16 cellular contexts compared by ENCODE assay signal in genomic region chr11:66324626-66325025, GRCh38. TPM values are rescaled to one million over a fixed set of nuclear protein-coding genes. Genes with fewer than 3 reads are reported as not detected.
DNase-seq lines count a peak whose midpoint lies in the region; ATAC-seq, FAIRE-seq and TF ChIP-seq lines count a peak whose summit lies in the region.
"Had no signal": no experiment of that assay in that cellular context is flagged by ENCODE, and none has a peak within 500 bp of the region (broad histone marks: within the 10 kb centered on the region; RNA-seq: fewer than 3 reads in every experiment).

No MANE protein-coding gene starts in this region.

- H3K36me3 ChIP-seq in iPS-15b (ENCODE audit: control insufficient read depth, insufficient read depth, low read length) (no peaks in the 10 kb centered on the region), thymus (ENCODE audit: control insufficient read depth, insufficient read depth) (no peaks in the 10 kb centered on the region)
- H3K36me3 ChIP-seq: colonic mucosa, Peyer's patch had no signal

- no peak overlapping the region for H3K4me3 Mint-ChIP-seq in activated naive CD8-positive, alpha-beta T cell
- no peak overlapping the region for H3K4me3 Mint-ChIP-seq in activated naive CD8-positive, alpha-beta T cell treated with anti-CD3 and anti-CD28 coated beads for 36 hours
- H3K4me3 Mint-ChIP-seq in T-cell: peak overlapping the region in 1 of 3 donors; percentile 37

- H3K9me3 Mint-ChIP-seq in activated naive CD8-positive, alpha-beta T cell (ENCODE audit: low read depth): no peaks in the 10 kb centered on the region
- peaks cover 8% of the 10 kb centered on the region for H3K9me3 Mint-ChIP-seq in activated naive CD8-positive, alpha-beta T cell treated with anti-CD3 and anti-CD28 coated beads for 36 hours
- H3K9me3 Mint-ChIP-seq in T-cell: peaks cover 0 to 4% (median 0%) of the 10 kb centered on the region in 3 donors

- H3K9ac ChIP-seq in iPS-15b (ENCODE audit: low read depth, low read length): peak overlapping the region; percentile 37

- no peak for DNase-seq in activated naive CD8-positive, alpha-beta T cell treated with anti-CD3 and anti-CD28 coated beads for 36 hours
- DNase-seq in T-cell (no peak), D721Med (ENCODE audit: insufficient read length, low spot score) (no peak)
- no peak for DNase-seq in activated CD4-positive, alpha-beta T cell treated with anti-CD3 and anti-CD28 coated beads, Interleukin-2, amount 50 U/mL, for 4 hours
- DNase-seq: activated naive CD4-positive, alpha-beta T cell treated with anti-CD3 and anti-CD28 coated beads, Interleukin-2, amount 50 U/mL, for 16 hours; AML-193; colonic mucosa; NCI-H1092 treated with DMSO at 0.1 percent for 48 hours; NCI-H446 treated with DMSO at 0.1 percent for 48 hours; Peyer's patch; T-helper 9 cell had no signal

- WGBS in thymus: 94% methylated on average over 10 of the region's 10 CpGs

- H3K27ac ChIP-seq in thymus (ENCODE audit: low read depth): peak overlapping the region; percentile 37
- H3K27ac ChIP-seq: colonic mucosa had no signal

- no peaks in the 10 kb centered on the region for H3K9me3 ChIP-seq in iPS-15b (ENCODE audit: control insufficient read depth, insufficient read depth, low read length)
- H3K9me3 ChIP-seq in thymus (ENCODE audit: control insufficient read depth): no peaks in the 10 kb centered on the region
- H3K9me3 ChIP-seq: colonic mucosa, Peyer's patch had no signal

- ATAC-seq in T-cell (replicated peaks in 1 of 4): no peak
- ATAC-seq in GM21447 (IDR thresholded peaks at IDR 0.05; ENCODE audit: unreplicated experiment): no peak

- H3K4me3 ChIP-seq in iPS-15b (ENCODE audit: low read depth, low read length) (no peak overlapping the region), thymus (ENCODE audit: low read length) (no peak overlapping the region)
- H3K4me3 ChIP-seq: colonic mucosa, Peyer's patch had no signal

- H3K27me3 Mint-ChIP-seq in activated naive CD8-positive, alpha-beta T cell: no peaks in the 10 kb centered on the region
- no peaks in the 10 kb centered on the region for H3K27me3 Mint-ChIP-seq in activated naive CD8-positive, alpha-beta T cell treated with anti-CD3 and anti-CD28 coated beads for 36 hours
- no peaks in the 10 kb centered on the region for H3K27me3 Mint-ChIP-seq in T-cell

- H3K27ac Mint-ChIP-seq in activated naive CD8-positive, alpha-beta T cell: peak overlapping the region; percentile 51
- H3K27ac Mint-ChIP-seq in activated naive CD8-positive, alpha-beta T cell treated with anti-CD3 and anti-CD28 coated beads for 36 hours: no peak overlapping the region
- H3K27ac Mint-ChIP-seq in T-cell: peak overlapping the region; percentile 52 to 71

- no peak for TF ChIP-seq CTCF in D721Med (IDR thresholded peaks at IDR 0.05; ENCODE audit: insufficient read depth, missing control alignments)

- POLR2A ChIA-PET in T-cell (lab: Charles Lee): no interaction called here

- no peak for FAIRE-seq in D721Med (lab: Jason Lieb, UNC)

- CTCF ChIA-PET in T-cell (lab: Charles Lee): no interaction called here

- no peaks in the 10 kb centered on the region for H3K36me3 Mint-ChIP-seq in activated naive CD8-positive, alpha-beta T cell
- peaks cover 2% of the 10 kb centered on the region for H3K36me3 Mint-ChIP-seq in activated naive CD8-positive, alpha-beta T cell treated with anti-CD3 and anti-CD28 coated beads for 36 hours
- H3K36me3 Mint-ChIP-seq in T-cell: no peaks in the 10 kb centered on the region

- peaks cover 6% of the 10 kb centered on the region for H3K4me1 ChIP-seq in iPS-15b (ENCODE audit: control insufficient read depth, insufficient read depth, low read length)
- peaks cover 38% of the 10 kb centered on the region for H3K4me1 ChIP-seq in thymus (ENCODE audit: control insufficient read depth, insufficient read depth, low read length)

- no peaks in the 10 kb centered on the region for H3K27me3 ChIP-seq in iPS-15b (ENCODE audit: control insufficient read depth, insufficient read depth, low read length)
- H3K27me3 ChIP-seq in thymus (ENCODE audit: control insufficient read depth, insufficient read depth): no peaks in the 10 kb centered on the region
- H3K27me3 ChIP-seq: colonic mucosa, Peyer's patch had no signal

- H3K4me1 Mint-ChIP-seq in activated naive CD8-positive, alpha-beta T cell (ENCODE audit: low read depth): peaks cover 59% of the 10 kb centered on the region
- H3K4me1 Mint-ChIP-seq in activated naive CD8-positive, alpha-beta T cell treated with anti-CD3 and anti-CD28 coated beads for 36 hours: peaks cover 37% of the 10 kb centered on the region
- H3K4me1 Mint-ChIP-seq in T-cell: peaks cover 52 to 63% (median 53%) of the 10 kb centered on the region in 3 donors

RNA-seq across cellular contexts. Expression of gene CD248, which starts 7.8 kb away (rescaled TPM):
- total RNA-seq in activated naive CD8-positive, alpha-beta T cell treated with anti-CD3 and anti-CD28 coated beads for 36 hours: 10 to 100 TPM; 11.0 to 11.9 TPM
- 10 to 100 TPM in 2 of 5 donors, 1 to 10 TPM in 3; 2.5 to 14.7 (median 8.7) TPM for total RNA-seq in T-cell
- 7.7 TPM for polyA plus RNA-seq in thymus
- total RNA-seq: pulmonary artery endothelial cell had no signal

RNA-seq across cellular contexts. Expression of gene RIN1, which starts 11.6 kb away (rescaled TPM):
- total RNA-seq in activated naive CD8-positive, alpha-beta T cell treated with anti-CD3 and anti-CD28 coated beads for 36 hours: 1 to 10 TPM; 1.5 to 1.6 TPM
- 10 to 100 TPM in 2 of 5 donors, 1 to 10 TPM in 3; 5.0 to 11.7 (median 8.3) TPM for total RNA-seq in T-cell
- polyA plus RNA-seq in thymus: 5.8 TPM

RNA-seq across cellular contexts. Expression of gene BRMS1, which starts 20.3 kb away (rescaled TPM):
- total RNA-seq in activated naive CD8-positive, alpha-beta T cell treated with anti-CD3 and anti-CD28 coated beads for 36 hours: 10 to 100 TPM; 47.5 to 48.8 TPM
- total RNA-seq in T-cell: 10 to 100 TPM; 42.9 to 58.8 (median 54.8) TPM
- polyA plus RNA-seq in thymus: 63.0 TPM

RNA-seq across cellular contexts. Expression of gene B4GAT1, which starts 22.8 kb away (rescaled TPM):
- total RNA-seq in activated naive CD8-positive, alpha-beta T cell treated with anti-CD3 and anti-CD28 coated beads for 36 hours: 10 to 100 TPM in 1 of 2 experiments, 1 to 10 TPM in 1; 9.5 to 10.0 TPM
- total RNA-seq in T-cell: 1 to 10 TPM; 4.0 to 9.2 (median 7.9) TPM
- polyA plus RNA-seq in thymus: 10.3 TPM

RNA-seq across cellular contexts. Expression of gene TMEM151A, which starts 32.9 kb away (rescaled TPM):
- total RNA-seq in activated naive CD8-positive, alpha-beta T cell treated with anti-CD3 and anti-CD28 coated beads for 36 hours: not detected
- total RNA-seq in T-cell: under 1 TPM in 4 of 5 donors, not detected in 1; 0.19 to 0.33 (median 0.23) TPM
- 0.02 TPM for polyA plus RNA-seq in thymus
- total RNA-seq: pulmonary artery endothelial cell had no signal
